1 cellular context compared by ENCODE assay signal in the genomic region with DNA sequence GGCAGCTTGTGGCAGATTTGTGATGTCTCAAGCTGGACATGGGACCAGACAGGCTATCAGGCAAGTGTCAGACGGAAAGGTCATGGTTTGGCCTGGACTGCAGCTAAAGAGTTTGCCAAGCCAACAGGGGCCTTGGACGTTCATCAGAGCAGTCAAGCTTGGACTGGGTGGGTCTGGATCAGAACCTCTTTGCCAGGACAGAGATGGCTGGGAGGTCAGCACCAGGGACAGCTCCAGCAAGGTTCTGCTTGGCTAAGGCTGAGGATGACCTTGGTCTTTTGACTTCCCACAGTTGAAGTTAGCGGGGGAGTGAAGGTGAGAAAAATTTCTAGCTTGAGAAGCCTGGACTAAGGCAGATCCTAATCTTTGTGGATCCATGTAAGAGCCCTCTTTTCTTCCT.
TF ChIP-seq lines count a peak whose summit lies in the region.

No MANE protein-coding gene starts in this region.

TF ChIP-seq in HepG2, 621 proteins besides CTCF, POLR2A, EP300 and RAD21 (continued from another document and continues in another):
- TF ChIP-seq MIER2 (CRISPR knock-in tag; IDR thresholded peaks at IDR 0.05) (peak; percentile 97), JUNB (CRISPR knock-in tag; IDR thresholded peaks at IDR 0.05; ENCODE audit: borderline replicate concordance) (0 out of 2 replicates have a peak, but pooled peaks have one; percentile 19), RFX1 (IDR thresholded peaks at IDR 0.05) (no peak), SOX6 (IDR thresholded peaks at IDR 0.05) (no peak), SOX6 (CRISPR knock-in tag; IDR thresholded peaks at IDR 0.05) (no peak), NKX3-1 (CRISPR knock-in tag; IDR thresholded peaks at IDR 0.05) (0 out of 2 replicates have a peak, but pooled peaks have one; percentile 31), ZNF260 (CRISPR knock-in tag; IDR thresholded peaks at IDR 0.05; ENCODE audit: borderline replicate concordance, low read depth) (no peak), CENPT (CRISPR knock-in tag; IDR thresholded peaks at IDR 0.05; ENCODE audit: low read depth) (no peak), SIN3B (IDR thresholded peaks at IDR 0.05; ENCODE audit: low read length) (no peak), RFX3 (CRISPR knock-in tag; IDR thresholded peaks at IDR 0.05) (no peak), RARA (CRISPR knock-in tag; IDR thresholded peaks at IDR 0.05) (0 out of 2 replicates have a peak, but pooled peaks have one; percentile 21), FOXJ3 (CRISPR knock-in tag; IDR thresholded peaks at IDR 0.05; ENCODE audit: borderline replicate concordance) (no peak), ZNF253 (CRISPR knock-in tag; IDR thresholded peaks at IDR 0.05; ENCODE audit: borderline replicate concordance) (no peak), SETDB1 (CRISPR knock-in tag; IDR thresholded peaks at IDR 0.05; ENCODE audit: borderline replicate concordance) (no peak), ZNF800 (CRISPR knock-in tag; IDR thresholded peaks at IDR 0.05) (no peak), SAFB2 (CRISPR knock-in tag; IDR thresholded peaks at IDR 0.05; ENCODE audit: borderline replicate concordance, low read depth) (no peak), SMAD9 (CRISPR knock-in tag; IDR thresholded peaks at IDR 0.05) (no peak), ZFAT (CRISPR knock-in tag; conservative IDR thresholded peaks at IDR 0.05) (no peak), SALL1 (CRISPR knock-in tag; IDR thresholded peaks at IDR 0.05) (peak; percentile 58; the same call in 1 of the 2 replicates), ZNF124 (CRISPR knock-in tag; IDR thresholded peaks at IDR 0.05) (0 out of 2 replicates have a peak, but pooled peaks have one; percentile 39), ZNF329 (CRISPR knock-in tag; IDR thresholded peaks at IDR 0.05; ENCODE audit: low read depth) (no peak), TFE3 (CRISPR knock-in tag; IDR thresholded peaks at IDR 0.05) (0 out of 2 replicates have a peak, but pooled peaks have one; percentile 31), RCOR2 (CRISPR knock-in tag; IDR thresholded peaks at IDR 0.05) (no peak), CCDC6 (CRISPR knock-in tag; IDR thresholded peaks at IDR 0.05) (no peak), HNF1B (CRISPR knock-in tag; IDR thresholded peaks at IDR 0.05) (no peak), ATF7 (IDR thresholded peaks at IDR 0.05) (no peak), ATF7 (CRISPR knock-in tag; IDR thresholded peaks at IDR 0.05) (no peak), HNF4A (CRISPR knock-in tag; IDR thresholded peaks at IDR 0.05) (no peak; the same call in 1 of the 2 replicates), ARNT (IDR thresholded peaks at IDR 0.05) (no peak), ZSCAN9 (CRISPR knock-in tag; IDR thresholded peaks at IDR 0.05; ENCODE audit: borderline replicate concordance) (0 out of 2 replicates have a peak, but pooled peaks have one; percentile 31), KLF16 (CRISPR knock-in tag; IDR thresholded peaks at IDR 0.05) (no peak), ZNF572 (CRISPR knock-in tag; IDR thresholded peaks at IDR 0.05) (no peak), ZNF318 (CRISPR knock-in tag; IDR thresholded peaks at IDR 0.05) (no peak)
- TF ChIP-seq, protein P1, sequence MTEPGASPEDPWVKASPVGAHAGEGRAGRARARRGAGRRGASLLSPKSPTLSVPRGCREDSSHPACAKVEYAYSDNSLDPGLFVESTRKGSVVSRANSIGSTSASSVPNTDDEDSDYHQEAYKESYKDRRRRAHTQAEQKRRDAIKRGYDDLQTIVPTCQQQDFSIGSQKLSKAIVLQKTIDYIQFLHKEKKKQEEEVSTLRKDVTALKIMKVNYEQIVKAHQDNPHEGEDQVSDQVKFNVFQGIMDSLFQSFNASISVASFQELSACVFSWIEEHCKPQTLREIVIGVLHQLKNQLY (CRISPR knock-in tag; IDR thresholded peaks at IDR 0.05): no peak
- TF ChIP-seq, protein P2, sequence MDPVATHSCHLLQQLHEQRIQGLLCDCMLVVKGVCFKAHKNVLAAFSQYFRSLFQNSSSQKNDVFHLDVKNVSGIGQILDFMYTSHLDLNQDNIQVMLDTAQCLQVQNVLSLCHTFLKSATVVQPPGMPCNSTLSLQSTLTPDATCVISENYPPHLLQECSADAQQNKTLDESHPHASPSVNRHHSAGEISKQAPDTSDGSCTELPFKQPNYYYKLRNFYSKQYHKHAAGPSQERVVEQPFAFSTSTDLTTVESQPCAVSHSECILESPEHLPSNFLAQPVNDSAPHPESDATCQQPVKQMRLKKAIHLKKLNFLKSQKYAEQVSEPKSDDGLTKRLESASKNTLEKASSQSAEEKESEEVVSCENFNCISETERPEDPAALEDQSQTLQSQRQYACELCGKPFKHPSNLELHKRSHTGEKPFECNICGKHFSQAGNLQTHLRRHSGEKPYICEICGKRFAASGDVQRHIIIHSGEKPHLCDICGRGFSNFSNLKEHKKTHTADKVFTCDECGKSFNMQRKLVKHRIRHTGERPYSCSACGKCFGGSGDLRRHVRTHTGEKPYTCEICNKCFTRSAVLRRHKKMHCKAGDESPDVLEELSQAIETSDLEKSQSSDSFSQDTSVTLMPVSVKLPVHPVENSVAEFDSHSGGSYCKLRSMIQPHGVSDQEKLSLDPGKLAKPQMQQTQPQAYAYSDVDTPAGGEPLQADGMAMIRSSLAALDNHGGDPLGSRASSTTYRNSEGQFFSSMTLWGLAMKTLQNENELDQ (CRISPR knock-in tag; IDR thresholded peaks at IDR 0.05; ENCODE audit: borderline replicate concordance): 0 out of 2 replicates have a peak, but pooled peaks have one; percentile 47
- TF ChIP-seq, protein P3, sequence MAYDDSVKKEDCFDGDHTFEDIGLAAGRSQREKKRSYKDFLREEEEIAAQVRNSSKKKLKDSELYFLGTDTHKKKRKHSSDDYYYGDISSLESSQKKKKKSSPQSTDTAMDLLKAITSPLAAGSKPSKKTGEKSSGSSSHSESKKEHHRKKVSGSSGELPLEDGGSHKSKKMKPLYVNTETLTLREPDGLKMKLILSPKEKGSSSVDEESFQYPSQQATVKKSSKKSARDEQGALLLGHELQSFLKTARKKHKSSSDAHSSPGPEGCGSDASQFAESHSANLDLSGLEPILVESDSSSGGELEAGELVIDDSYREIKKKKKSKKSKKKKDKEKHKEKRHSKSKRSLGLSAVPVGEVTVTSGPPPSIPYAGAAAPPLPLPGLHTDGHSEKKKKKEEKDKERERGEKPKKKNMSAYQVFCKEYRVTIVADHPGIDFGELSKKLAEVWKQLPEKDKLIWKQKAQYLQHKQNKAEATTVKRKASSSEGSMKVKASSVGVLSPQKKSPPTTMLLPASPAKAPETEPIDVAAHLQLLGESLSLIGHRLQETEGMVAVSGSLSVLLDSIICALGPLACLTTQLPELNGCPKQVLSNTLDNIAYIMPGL (CRISPR knock-in tag; IDR thresholded peaks at IDR 0.05; ENCODE audit: borderline replicate concordance in 1 of 2, low read depth in 1 of 2): no peak
- TF ChIP-seq, protein P4, sequence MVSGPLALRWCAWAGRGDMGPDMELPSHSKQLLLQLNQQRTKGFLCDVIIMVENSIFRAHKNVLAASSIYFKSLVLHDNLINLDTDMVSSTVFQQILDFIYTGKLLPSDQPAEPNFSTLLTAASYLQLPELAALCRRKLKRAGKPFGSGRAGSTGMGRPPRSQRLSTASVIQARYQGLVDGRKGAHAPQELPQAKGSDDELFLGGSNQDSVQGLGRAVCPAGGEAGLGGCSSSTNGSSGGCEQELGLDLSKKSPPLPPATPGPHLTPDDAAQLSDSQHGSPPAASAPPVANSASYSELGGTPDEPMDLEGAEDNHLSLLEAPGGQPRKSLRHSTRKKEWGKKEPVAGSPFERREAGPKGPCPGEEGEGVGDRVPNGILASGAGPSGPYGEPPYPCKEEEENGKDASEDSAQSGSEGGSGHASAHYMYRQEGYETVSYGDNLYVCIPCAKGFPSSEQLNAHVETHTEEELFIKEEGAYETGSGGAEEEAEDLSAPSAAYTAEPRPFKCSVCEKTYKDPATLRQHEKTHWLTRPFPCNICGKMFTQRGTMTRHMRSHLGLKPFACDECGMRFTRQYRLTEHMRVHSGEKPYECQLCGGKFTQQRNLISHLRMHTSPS (CRISPR knock-in tag; IDR thresholded peaks at IDR 0.05; ENCODE audit: low read depth): no peak
